Comparison of ENCODE assay signal across 9 cellular contexts in the genomic region with DNA sequence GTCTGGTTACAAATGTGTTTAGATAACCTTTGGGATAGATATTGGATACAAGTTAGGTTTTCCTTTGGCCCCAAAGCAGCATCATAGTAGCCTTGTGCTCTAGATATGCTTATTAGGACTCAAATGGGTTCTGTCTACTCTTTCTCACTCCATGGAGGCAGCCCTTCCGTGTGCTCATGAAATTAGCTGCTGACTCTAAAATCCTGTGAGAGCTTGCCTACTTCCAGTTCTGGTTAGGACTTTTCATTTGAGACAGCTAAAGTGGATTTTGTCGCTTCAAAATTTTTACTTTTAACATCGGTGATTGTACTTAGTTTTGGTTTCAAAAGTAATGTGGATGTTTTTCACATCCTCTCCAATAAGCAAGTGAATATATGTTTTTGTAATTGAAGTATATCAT. TPM values are rescaled to one million over a fixed set of nuclear protein-coding genes. Genes with fewer than 3 reads are reported as not detected.
A peak's percentile ranks its signal among the peaks of the same experiment; 100 is the strongest.
DNase-seq lines count a peak whose midpoint lies in the region; ATAC-seq, FAIRE-seq and TF ChIP-seq lines count a peak whose summit lies in the region.
"Had no signal": no experiment of that assay in that cellular context is flagged by ENCODE, and none has a peak within 500 bp of the region (broad histone marks: within the 10 kb centered on the region; RNA-seq: fewer than 3 reads in every experiment).

No MANE protein-coding gene starts in this region.

- H3K9me3 ChIP-seq in astrocyte (ENCODE audit: insufficient read depth, low read depth, low read length): no peaks in the 10 kb centered on the region
- no peaks in the 10 kb centered on the region for H3K9me3 ChIP-seq in HepG2 (ENCODE audit: low read length)

- H3K4me3 ChIP-seq in astrocyte (ENCODE audit: insufficient read depth, low read depth, low read length): peak overlapping the region; percentile 93
- H3K4me3 ChIP-seq in HepG2 (replicated peaks in 1 of 3; ENCODE audit: insufficient read depth in 1 of 3, low read depth in 2 of 3, low read length in 3 of 3): peak overlapping the region; percentile 80 to 92 (median 81)

- in situ Hi-C loops in HepG2 (cut with HindIII; ENCODE audit: extremely low pct_ligation_motif_present, low pct_unique_long_range_greater_than_20kb): loop anchor here (10.0 kb wide), 1 partner anchor 110 kb away; no protein-coding TSS in a partner anchor

- H3K36me3 ChIP-seq in astrocyte (ENCODE audit: insufficient read depth, low read length): peaks cover 30% of the 10 kb centered on the region
- H3K36me3 ChIP-seq in HepG2 (replicated peaks in 1 of 2; ENCODE audit: control insufficient read depth in 1 of 2, insufficient read depth in 2 of 2, low read length in 2 of 2): peaks cover 0 to 24% of the 10 kb centered on the region in 2 experiments; a peak in 3 of 5 replicates

- H4K20me1 ChIP-seq in astrocyte (ENCODE audit: insufficient read depth, low read length) (peaks cover 53% of the 10 kb centered on the region), HepG2 (ENCODE audit: insufficient read depth, low read length) (peaks cover 45% of the 10 kb centered on the region)

- H3K27ac ChIP-seq in astrocyte (ENCODE audit: low read depth, low read length) (peak overlapping the region; percentile 91), HepG2 (ENCODE audit: extremely low read length, insufficient read depth, low read length) (peak overlapping the region; percentile 78), temporal lobe (ENCODE audit: low read depth, low read length) (peak overlapping the region; percentile 51)

- no peak for FAIRE-seq in astrocyte (lab: Jason Lieb, UNC)
- FAIRE-seq in HepG2 (lab: Jason Lieb, UNC): no peak
- FAIRE-seq in GM19239 (lab: Jason Lieb, UNC): no peak

- H2AFZ ChIP-seq in astrocyte (ENCODE audit: low read depth, low read length) (no peak overlapping the region), HepG2 (ENCODE audit: low read length) (no peak overlapping the region)

- H3K36me3 Mint-ChIP-seq in activated CD4-positive, alpha-beta T cell treated with anti-CD3 and anti-CD28 coated beads, Interleukin-2, amount 10 ng/mL, durations not matched to agents 7 days and 5 days (ENCODE audit: low read depth): peaks cover 52% of the 10 kb centered on the region
- peaks cover 29% of the 10 kb centered on the region for H3K36me3 Mint-ChIP-seq in astrocyte (ENCODE audit: low read depth, unreplicated experiment)

- H3K79me2 ChIP-seq in astrocyte (ENCODE audit: insufficient read depth, low read length) (peaks cover 55% of the 10 kb centered on the region), HepG2 (ENCODE audit: insufficient read depth, low read length) (peaks cover 50% of the 10 kb centered on the region)

- POLR2A ChIA-PET in activated CD4-positive, alpha-beta T cell treated with anti-CD3 and anti-CD28 coated beads, Interleukin-2, amount 10 ng/mL, durations not matched to agents 7 days and 5 days (lab: Charles Lee): interaction anchor here (0.9 kb wide), 1 partner anchor 133 kb away, joined by 4 read pairs; no protein-coding TSS in a partner anchor
- POLR2A ChIA-PET in HepG2 (lab: Yijun Ruan, JAX): interaction anchor here (0.8 to 3.2 kb wide), 7 partner anchors 10 to 85 kb away, joined by 3 to 22 read pairs (median 4); no protein-coding TSS in a partner anchor

- TF ChIP-seq POLR2A in HepG2 (IDR thresholded peaks at IDR 0.05; ENCODE audit: insufficient read depth in 1 of 2, low read depth in 2 of 2, low read length in 2 of 2): no peak

- H3K27me3 ChIP-seq in astrocyte (ENCODE audit: insufficient read depth, low read length) (no peaks in the 10 kb centered on the region), HepG2 (ENCODE audit: control insufficient read depth in 1 of 2, insufficient read depth in 2 of 2, low read length in 2 of 2) (no peaks in the 10 kb centered on the region)

- H3K9ac ChIP-seq in astrocyte (ENCODE audit: low read length) (peak overlapping the region; percentile 91), HepG2 (ENCODE audit: insufficient read depth, low read depth, low read length) (peak overlapping the region; percentile 91)

- H3K9me3 Mint-ChIP-seq in activated CD4-positive, alpha-beta T cell treated with anti-CD3 and anti-CD28 coated beads, Interleukin-2, amount 10 ng/mL, durations not matched to agents 7 days and 5 days: no peaks in the 10 kb centered on the region
- no peaks in the 10 kb centered on the region for H3K9me3 Mint-ChIP-seq in astrocyte (ENCODE audit: unreplicated experiment)

- intact Hi-C loops in HepG2 (cut with micrococcal nuclease; ENCODE audit: unreplicated experiment) (loop anchor here (5.0 to 10.0 kb wide), 3 partner anchors 133 to 850 kb away; a partner anchor contains a TSS), sciatic nerve (cut with DNase I) (no loop called here)

- no peak for TF ChIP-seq EP300 in HepG2 (IDR thresholded peaks at IDR 0.05; ENCODE audit: low read depth in 2 of 2, low read length in 2 of 2)
- TF ChIP-seq EP300 in HepG2 (CRISPR knock-in tag; IDR thresholded peaks at IDR 0.05; ENCODE audit: borderline replicate concordance): no peak

- TSS peak; percentile 56 for BruUV-seq in HepG2 (replicated peaks; lab: Mats Ljungman, UMichigan)

- peak overlapping the region; percentile 93 for H3K4me3 Mint-ChIP-seq in activated CD4-positive, alpha-beta T cell treated with anti-CD3 and anti-CD28 coated beads, Interleukin-2, amount 10 ng/mL, durations not matched to agents 7 days and 5 days
- H3K4me3 Mint-ChIP-seq in astrocyte (ENCODE audit: unreplicated experiment): peak overlapping the region; percentile 93

- H3K4me2 ChIP-seq in astrocyte (ENCODE audit: low read length) (peak overlapping the region; percentile 88), HepG2 (ENCODE audit: low read depth, low read length) (peak overlapping the region; percentile 78)

- H3K4me1 ChIP-seq in astrocyte (ENCODE audit: insufficient read depth, low read length) (peaks cover 41% of the 10 kb centered on the region), HepG2 (ENCODE audit: insufficient read depth, low read length) (peaks cover 67% of the 10 kb centered on the region)

- H3K27ac Mint-ChIP-seq in activated CD4-positive, alpha-beta T cell treated with anti-CD3 and anti-CD28 coated beads, Interleukin-2, amount 10 ng/mL, durations not matched to agents 7 days and 5 days: peak overlapping the region; percentile 95
- H3K27ac Mint-ChIP-seq in astrocyte (ENCODE audit: unreplicated experiment): peak overlapping the region; percentile 94

- ATAC-seq in HepG2 (no peak), sciatic nerve (no peak), HG03571 (IDR thresholded peaks at IDR 0.05; ENCODE audit: unreplicated experiment) (no peak)

- WGBS in HepG2 (ENCODE audit: low lambda C conversion rate): 36% methylated on average over 3 of the region's 3 CpGs

- TF ChIP-seq CTCF in astrocyte (IDR thresholded peaks at IDR 0.05; ENCODE audit: insufficient read depth, low read depth, low read length) (no peak), HepG2 (CRISPR knock-in tag; IDR thresholded peaks at IDR 0.05) (no peak)

- TF ChIP-seq RAD21 in HepG2 (CRISPR knock-in tag; IDR thresholded peaks at IDR 0.05): no peak

- H3K27me3 Mint-ChIP-seq in activated CD4-positive, alpha-beta T cell treated with anti-CD3 and anti-CD28 coated beads, Interleukin-2, amount 10 ng/mL, durations not matched to agents 7 days and 5 days: no peaks in the 10 kb centered on the region
- no peaks in the 10 kb centered on the region for H3K27me3 Mint-ChIP-seq in astrocyte (ENCODE audit: low read depth, unreplicated experiment)

- peaks cover 62% of the 10 kb centered on the region for H3K4me1 Mint-ChIP-seq in activated CD4-positive, alpha-beta T cell treated with anti-CD3 and anti-CD28 coated beads, Interleukin-2, amount 10 ng/mL, durations not matched to agents 7 days and 5 days
- peaks cover 40% of the 10 kb centered on the region for H3K4me1 Mint-ChIP-seq in astrocyte (ENCODE audit: low read depth, unreplicated experiment)

- DNase-seq in activated CD4-positive, alpha-beta T cell treated with anti-CD3 and anti-CD28 coated beads, Interleukin-2, amount 10 ng/mL, durations not matched to agents 7 days and 5 days: no peak
- DNase-seq in activated CD4-positive, alpha-beta T cell treated with anti-CD3 and anti-CD28 coated beads, Interleukin-2, amount 50 U/mL, for 48 hours: no peak
- no peak for DNase-seq in astrocyte (ENCODE audit: low read depth)
- DNase-seq in HepG2 (ENCODE audit: low spot score): no peak
- DNase-seq in GM19239 (ENCODE audit: insufficient read length, low spot score): no peak
- no peak for DNase-seq in sciatic nerve (ENCODE audit: low spot score)
- DNase-seq: NCI-H1105 treated with DMSO at 0.1 percent for 48 hours had no signal

- CTCF ChIA-PET in activated CD4-positive, alpha-beta T cell treated with anti-CD3 and anti-CD28 coated beads, Interleukin-2, amount 10 ng/mL, durations not matched to agents 7 days and 5 days (lab: Charles Lee): interaction anchor here (0.6 to 0.9 kb wide), 5 partner anchors 9 to 133 kb away, joined by 3 to 4 read pairs (median 3); no protein-coding TSS in a partner anchor
- CTCF ChIA-PET in HepG2 (lab: Yijun Ruan, JAX; ENCODE audit: low intra/inter-chr PET ratio, low total read pairs): no interaction called here

RNA-seq across cellular contexts. Expression of a gene that starts 1.6 kb away (rescaled TPM):
- total RNA-seq in activated CD4-positive, alpha-beta T cell treated with anti-CD3 and anti-CD28 coated beads, Interleukin-2, amount 10 ng/mL, durations not matched to agents 7 days and 5 days: 100 to 1,000 TPM; 177 to 196 TPM
- 290 and 323 TPM in 2 replicates for total RNA-seq in astrocyte
- 145 and 190 TPM in 2 replicates for total RNA-seq in HepG2 (2016; rRNA removed; fragmentation: Illumina TruSeq; extraction: Trizol)
- 29.7 and 31.6 TPM in 2 replicates for total RNA-seq in HepG2 (2016; cell fraction: cytosol; rRNA removed; fragmentation: Illumina TruSeq; extraction: Trizol; ENCODE audit: low read depth)
- total RNA-seq in HepG2 (2016; cell fraction: insoluble cytoplasmic fraction; rRNA removed; fragmentation: Illumina TruSeq; extraction: Trizol): 140 and 167 TPM in 2 replicates
- total RNA-seq in HepG2 (2016; cell fraction: membrane; rRNA removed; fragmentation: Illumina TruSeq; extraction: Trizol): 96.9 and 108 TPM in 2 replicates
- total RNA-seq in HepG2 (2016; cell fraction: nucleus; rRNA removed; fragmentation: Illumina TruSeq; extraction: Trizol): 70.3 and 72.0 TPM in 2 replicates
- 44.9 and 46.6 TPM in 2 replicates for polyA plus RNA-seq in HepG2 (2011; rRNA removed)
- 20.0 and 35.2 TPM in 2 replicates for polyA plus RNA-seq in HepG2 (2011; cell fraction: cytosol; rRNA removed)
- 11.8 and 17.9 TPM in 2 replicates for polyA plus RNA-seq in HepG2 (2011; cell fraction: nucleus; rRNA removed)
- polyA plus RNA-seq in HepG2 (2012): 98.7 and 98.9 TPM in 2 replicates
- polyA plus RNA-seq in HepG2 (2016; cell fraction: cytosol; fragmentation: Illumina TruSeq; extraction: Trizol; ENCODE audit: low read depth): 29.7 and 32.6 TPM in 2 replicates
- polyA plus RNA-seq in HepG2 (2016; cell fraction: insoluble cytoplasmic fraction; fragmentation: Illumina TruSeq; extraction: Trizol; ENCODE audit: low read depth): 154 TPM in 2 replicates
- polyA plus RNA-seq in HepG2 (2016; cell fraction: membrane; fragmentation: Illumina TruSeq; extraction: Trizol; ENCODE audit: low read depth): 62.3 and 67.4 TPM in 2 replicates
- 72.4 and 78.4 TPM in 2 replicates for polyA plus RNA-seq in HepG2 (2016; cell fraction: nucleus; fragmentation: Illumina TruSeq; extraction: Trizol; ENCODE audit: insufficient read depth, low read depth)
- polyA minus RNA-seq in HepG2 (2011; rRNA and poly(A)+ RNA removed; ENCODE audit: low replicate concordance): 25.2 and 41.8 TPM in 2 replicates
- polyA minus RNA-seq in HepG2 (2011; cell fraction: cytosol; rRNA and poly(A)+ RNA removed): 46.6 and 59.2 TPM in 2 replicates
- 35.8 and 50.4 TPM in 2 replicates for polyA minus RNA-seq in HepG2 (2011; cell fraction: nucleus; rRNA and poly(A)+ RNA removed)
- 89.2 TPM for total RNA-seq in temporal lobe
- total RNA-seq in sciatic nerve: 140 TPM
